8 cellular contexts compared by ENCODE assay signal in genomic region chr13:60335531-60335930, GRCh38.
DNase-seq lines count a peak whose midpoint lies in the region; ATAC-seq, FAIRE-seq and TF ChIP-seq lines count a peak whose summit lies in the region.

No MANE protein-coding gene starts in this region.

- H4K20me1 ChIP-seq in GM23248 (ENCODE audit: insufficient read depth): no peaks in the 10 kb centered on the region

- 0 out of 2 replicates have a peak, but pooled peaks cover 3% of the 10 kb centered on the region for H3F3A ChIP-seq in GM23248 (ENCODE audit: insufficient read depth)

- DNase-seq in ACHN: peak; percentile 33
- peak; percentile 55 for DNase-seq in GM23248
- DNase-seq in RWPE2 (ENCODE audit: low spot score): no peak
- no peak for DNase-seq in occipital lobe (lab: John Stamatoyannopoulos, UW)
- no peak for DNase-seq in activated CD4-positive, CD25-positive, alpha-beta regulatory T cell treated with anti-CD3 and anti-CD28 coated beads, Interleukin-2, amount 50 U/mL, for 72 hours
- DNase-seq in HTR-8/SVneo (ENCODE audit: insufficient read length, low spot score): no peak

- no peak overlapping the region for H3K4me2 ChIP-seq in GM23248 (ENCODE audit: unreplicated experiment)

- H3K36me3 ChIP-seq in GM23248 (ENCODE audit: low read depth) (no peaks in the 10 kb centered on the region), RWPE2 (ENCODE audit: low read depth) (no peaks in the 10 kb centered on the region), gastroesophageal sphincter (no peaks in the 10 kb centered on the region)

- no peaks in the 10 kb centered on the region for H3K9me2 ChIP-seq in GM23248 (ENCODE audit: insufficient read depth)

- H3K4me3 ChIP-seq in GM23248 (no peak overlapping the region), RWPE2 (ENCODE audit: severe bottlenecking) (no peak overlapping the region), gastroesophageal sphincter (no peak overlapping the region)

- TF ChIP-seq POLR2A in gastroesophageal sphincter (IDR thresholded peaks at IDR 0.05): no peak

- in situ Hi-C loops in ACHN (cut with HindIII; ENCODE audit: low pct_ligation_motif_present, low pct_unique_long_range_greater_than_20kb, low sequenced_read_pairs): no loop called here
- in situ Hi-C loops in GM23248 (cut with MboI): no loop called here

- no peak for TF ChIP-seq EP300 in gastroesophageal sphincter (IDR thresholded peaks at IDR 0.05)

- 0% methylated on average over 1 of the region's 1 CpG for WGBS in GM23248 (ENCODE audit: low coverage in 1 of 2, low lambda C conversion rate in 2 of 2, missing lambda C conversion rate in 2 of 2), 2 experiments
- WGBS in gastroesophageal sphincter (ENCODE audit: low coverage in 1 of 2), 2 donors: 0 to 7% methylated on average over 1 of the region's 1 CpG

- H3K9me3 ChIP-seq in GM23248 (ENCODE audit: low read depth) (no peaks in the 10 kb centered on the region), RWPE2 (ENCODE audit: severe bottlenecking) (no peaks in the 10 kb centered on the region), gastroesophageal sphincter (peaks cover 0 to 5% (median 0%) of the 10 kb centered on the region in 3 donors)

- H3K79me2 ChIP-seq in GM23248 (ENCODE audit: insufficient read depth): no peaks in the 10 kb centered on the region

- FAIRE-seq in HTR-8/SVneo (lab: Jason Lieb, UNC): no peak

- H3K27me3 ChIP-seq in GM23248 (replicated peaks; ENCODE audit: insufficient read depth): peaks cover 26% of the 10 kb centered on the region; the same call in 1 of the 2 replicates
- no peaks in the 10 kb centered on the region for H3K27me3 ChIP-seq in RWPE2 (ENCODE audit: insufficient read depth, poor library complexity, severe bottlenecking)
- H3K27me3 ChIP-seq in gastroesophageal sphincter: no peaks in the 10 kb centered on the region

- no peak overlapping the region for H2AFZ ChIP-seq in GM23248

- TF ChIP-seq CTCF in RWPE2 (IDR thresholded peaks at IDR 0.05; ENCODE audit: poor library complexity, severe bottlenecking) (peak; percentile 69), gastroesophageal sphincter (IDR thresholded peaks at IDR 0.05) (peak in 3 of 4 experiments; percentile 14 to 56 (median 31))

- H3K4me1 ChIP-seq in GM23248 (ENCODE audit: insufficient read depth) (no peaks in the 10 kb centered on the region), RWPE2 (ENCODE audit: insufficient read depth, poor library complexity, severe bottlenecking) (no peaks in the 10 kb centered on the region), gastroesophageal sphincter (no peaks in the 10 kb centered on the region)

- no peak overlapping the region for H3K27ac ChIP-seq in GM23248
- no peak overlapping the region for H3K27ac ChIP-seq in RWPE2 (ENCODE audit: poor library complexity, severe bottlenecking)
- no peak overlapping the region for H3K27ac ChIP-seq in gastroesophageal sphincter

- no peak for ATAC-seq in RWPE2 (ENCODE audit: low read depth)
- no peak for ATAC-seq in gastroesophageal sphincter
- no peak for ATAC-seq in HG03565 (IDR thresholded peaks at IDR 0.05; ENCODE audit: unreplicated experiment)

- H3K9ac ChIP-seq in GM23248: no peak overlapping the region

Comparison
In these comparisons a context has a peak if more than half of its experiments do, and no peak if none do; other contexts are left out.
1. DNase-seq: peak in ACHN (single experiment) and GM23248 (single experiment); none in RWPE2 (single experiment), occipital lobe (single experiment), activated CD4-positive, CD25-positive, alpha-beta regulatory T cell treated with anti-CD3 and anti-CD28 coated beads, Interleukin-2, amount 50 U/mL, for 72 hours (single experiment) and HTR-8/SVneo (single experiment).